8 cellular contexts compared by ENCODE assay signal in the genomic region with DNA sequence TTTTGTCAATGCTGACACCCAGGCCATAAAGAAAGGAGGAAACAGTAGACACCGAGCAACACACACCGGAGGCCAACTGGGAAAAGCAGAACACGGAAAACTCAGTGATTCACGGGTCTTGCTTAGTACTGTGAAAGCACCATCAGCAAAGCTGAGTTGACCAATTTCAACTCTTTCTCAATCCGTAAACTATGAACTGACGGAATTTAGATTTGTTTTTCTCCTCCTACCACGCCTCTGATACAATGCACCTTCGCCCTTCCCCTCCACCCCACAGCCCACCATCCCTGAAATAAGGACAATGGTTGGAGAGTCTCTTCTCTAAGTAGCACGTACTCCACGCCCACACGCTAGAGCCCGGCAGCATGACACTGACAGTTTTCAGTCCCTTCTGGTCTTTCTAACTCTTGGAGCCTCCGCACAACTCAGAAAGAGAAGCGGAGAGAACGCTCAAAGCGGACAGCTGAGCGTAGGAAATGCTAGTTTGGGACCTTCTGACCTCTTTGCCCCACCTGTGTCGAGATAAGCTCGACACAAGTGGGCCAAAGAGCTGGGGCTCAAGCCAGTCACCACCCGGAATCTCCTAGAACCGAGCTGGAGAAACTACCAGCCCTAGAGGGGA. TPM values are rescaled to one million over a fixed set of nuclear protein-coding genes. Genes with fewer than 3 reads are reported as not detected.
A peak's percentile ranks its signal among the peaks of the same experiment; 100 is the strongest.
DNase-seq lines count a peak whose midpoint lies in the region; ATAC-seq and TF ChIP-seq lines count a peak whose summit lies in the region.

No MANE protein-coding gene starts in this region.

- peak overlapping the region; percentile 95 for H3K27ac Mint-ChIP-seq in activated naive CD8-positive, alpha-beta T cell treated with anti-CD3 and anti-CD28 coated beads, Interleukin-2, amount 50 U/mL, for 24 hours

- H3K36me3 Mint-ChIP-seq in activated naive CD8-positive, alpha-beta T cell treated with anti-CD3 and anti-CD28 coated beads, Interleukin-2, amount 50 U/mL, for 24 hours (ENCODE audit: low read depth): peaks cover 4% of the 10 kb centered on the region

- H3K4me2 ChIP-seq in DND-41 (ENCODE audit: insufficient read depth, low read length): peak overlapping the region; percentile 75

- no peaks in the 10 kb centered on the region for H3K9me3 Mint-ChIP-seq in activated naive CD8-positive, alpha-beta T cell treated with anti-CD3 and anti-CD28 coated beads, Interleukin-2, amount 50 U/mL, for 24 hours

- DNase-seq in DND-41 (peak; percentile 59), RWPE2 (ENCODE audit: low spot score) (no peak), left cardiac atrium (peak; percentile 42), prostate gland (ENCODE audit: low spot score) (peak; percentile 28), COLO829 (ENCODE audit: low spot score) (no peak)
- peak; percentile 62 for DNase-seq in activated naive CD8-positive, alpha-beta T cell treated with anti-CD3 and anti-CD28 coated beads, Interleukin-2, amount 50 U/mL, for 24 hours

- peaks cover 60% of the 10 kb centered on the region for H3K79me2 ChIP-seq in DND-41 (ENCODE audit: insufficient read depth, low read length)

- TF ChIP-seq CTCF in DND-41 (IDR thresholded peaks at IDR 0.05; ENCODE audit: borderline replicate concordance, extremely low read depth, low read length, poor library complexity, severe bottlenecking) (no peak), RWPE2 (IDR thresholded peaks at IDR 0.05; ENCODE audit: poor library complexity, severe bottlenecking) (no peak), prostate gland (IDR thresholded peaks at IDR 0.05) (no peak)

- H3K36me3 ChIP-seq in DND-41 (ENCODE audit: insufficient read depth, low read length) (no peaks in the 10 kb centered on the region; the same call in 1 of the 2 replicates), HUES6 (ENCODE audit: control insufficient read depth, insufficient read depth, low read length) (no peaks in the 10 kb centered on the region), RWPE2 (ENCODE audit: low read depth) (no peaks in the 10 kb centered on the region), prostate gland (no peaks in the 10 kb centered on the region)

- TF ChIP-seq POLR2A in prostate gland (IDR thresholded peaks at IDR 0.05): no peak

- intact Hi-C loops in left cardiac atrium (cut with DNase I): no loop called here
- intact Hi-C loops in prostate gland (cut with DNase I): loop anchor here (5.0 kb wide), 1 partner anchor 76 kb away; no protein-coding TSS in a partner anchor

- H2AFZ ChIP-seq in DND-41 (ENCODE audit: low read depth, low read length): peak overlapping the region; percentile 84

- WGBS in prostate gland: under 1% methylated on average over 21 of the region's 21 CpGs

- peaks cover 17% of the 10 kb centered on the region; the same call in 1 of the 2 replicates for H4K20me1 ChIP-seq in DND-41 (ENCODE audit: insufficient read depth, low read length)

- peaks cover 29% of the 10 kb centered on the region for H3K4me1 Mint-ChIP-seq in activated naive CD8-positive, alpha-beta T cell treated with anti-CD3 and anti-CD28 coated beads, Interleukin-2, amount 50 U/mL, for 24 hours

- H3K27me3 ChIP-seq in DND-41 (ENCODE audit: insufficient read depth, low read length, poor library complexity) (no peaks in the 10 kb centered on the region), HUES6 (ENCODE audit: control insufficient read depth, insufficient read depth, low read length) (peaks cover 23% of the 10 kb centered on the region), RWPE2 (ENCODE audit: insufficient read depth, poor library complexity, severe bottlenecking) (no peaks in the 10 kb centered on the region), prostate gland (replicated peaks; ENCODE audit: insufficient read depth) (no peaks in the 10 kb centered on the region)

- H3K4me3 ChIP-seq in DND-41 (ENCODE audit: low read depth in 1 of 2, low read length in 2 of 2): peak overlapping the region; percentile 85 to 93
- H3K4me3 ChIP-seq in HUES6 (ENCODE audit: low read depth, low read length): peak overlapping the region; percentile 86
- H3K4me3 ChIP-seq in RWPE2 (ENCODE audit: severe bottlenecking): peak overlapping the region; percentile 87
- peak overlapping the region; percentile 55 to 74 for H3K4me3 ChIP-seq in prostate gland

- peaks cover 43% of the 10 kb centered on the region for H3K4me1 ChIP-seq in DND-41 (ENCODE audit: insufficient read depth, low read length)
- H3K4me1 ChIP-seq in HUES6 (ENCODE audit: control insufficient read depth, insufficient read depth, low read length): peaks cover 5% of the 10 kb centered on the region; the same call in 1 of the 2 replicates
- H3K4me1 ChIP-seq in RWPE2 (ENCODE audit: insufficient read depth, poor library complexity, severe bottlenecking): peaks cover 7% of the 10 kb centered on the region
- peaks cover 8% of the 10 kb centered on the region for H3K4me1 ChIP-seq in prostate gland (replicated peaks)

- peak; percentile 62 for ATAC-seq in DND-41 (ENCODE audit: insufficient read depth, low read depth)
- peak; percentile 59 for ATAC-seq in GM21529 (IDR thresholded peaks at IDR 0.05; ENCODE audit: unreplicated experiment)
- peak; percentile 55 for ATAC-seq in RWPE2 (ENCODE audit: low read depth)
- ATAC-seq in activated naive CD8-positive, alpha-beta T cell treated with anti-CD3 and anti-CD28 coated beads, Interleukin-2, amount 50 U/mL, for 24 hours: peak; percentile 53
- ATAC-seq in left cardiac atrium: peak; percentile 58 to 68

- H3K9ac ChIP-seq in DND-41 (ENCODE audit: low read depth, low read length) (peak overlapping the region; percentile 84), HUES6 (ENCODE audit: low read length) (peak overlapping the region; percentile 69)

- H3K27me3 Mint-ChIP-seq in activated naive CD8-positive, alpha-beta T cell treated with anti-CD3 and anti-CD28 coated beads, Interleukin-2, amount 50 U/mL, for 24 hours: peaks cover 2% of the 10 kb centered on the region

- H3K9me3 ChIP-seq in DND-41 (ENCODE audit: insufficient read depth, low read length, severe bottlenecking) (no peaks in the 10 kb centered on the region), HUES6 (ENCODE audit: control insufficient read depth, insufficient read depth, low read depth, low read length) (no peaks in the 10 kb centered on the region), RWPE2 (ENCODE audit: severe bottlenecking) (no peaks in the 10 kb centered on the region), prostate gland (no peaks in the 10 kb centered on the region)

- peak overlapping the region; percentile 98 for H3K4me3 Mint-ChIP-seq in activated naive CD8-positive, alpha-beta T cell treated with anti-CD3 and anti-CD28 coated beads, Interleukin-2, amount 50 U/mL, for 24 hours

- H3K27ac ChIP-seq in DND-41 (ENCODE audit: low read length): peak overlapping the region; percentile 84
- no peak overlapping the region for H3K27ac ChIP-seq in HUES6 (ENCODE audit: low read depth, low read length)
- H3K27ac ChIP-seq in RWPE2 (ENCODE audit: poor library complexity, severe bottlenecking): peak overlapping the region; percentile 47
- H3K27ac ChIP-seq in prostate gland: peak overlapping the region; percentile 73 to 82

RNA-seq across cellular contexts. Expression of gene LNPK, which starts 0.7 kb away (rescaled TPM):
- 10 to 100 TPM; 28.6 to 33.4 TPM for total RNA-seq in left cardiac atrium
- 10 to 100 TPM; 19.7 to 21.9 TPM for total RNA-seq in prostate gland

Comparison
In these comparisons a context has a peak if more than half of its experiments do, and no peak if none do; other contexts are left out.
1. DNase-seq: peak in DND-41 (single experiment), activated naive CD8-positive, alpha-beta T cell treated with anti-CD3 and anti-CD28 coated beads, Interleukin-2, amount 50 U/mL, for 24 hours (single experiment), left cardiac atrium (single experiment) and prostate gland (single experiment); none in RWPE2 (single experiment) and COLO829 (single experiment).
2. Peak in every context shown above with its lines, with median percentiles within 50 percentile points of each other: ATAC-seq and H3K4me3 ChIP-seq.